ENCODE assay signal across 8 cellular contexts in genomic region chr3:123884258-123884831, GRCh38. TPM values are rescaled to one million over a fixed set of nuclear protein-coding genes. Genes with fewer than 3 reads are reported as not detected.
DNase-seq lines count a peak whose midpoint lies in the region; ATAC-seq and TF ChIP-seq lines count a peak whose summit lies in the region.

TSS of gene MYLK (minus strand) at chr3:123884332. CDS start at chr3:123793841, 90,491 bp downstream.

- H3K36me3 ChIP-seq in BLaER1 (peaks cover 15% of the 10 kb centered on the region; the same call in 1 of the 2 replicates), IMR-90 (ENCODE audit: control insufficient read depth, insufficient read depth, low read length) (peaks cover 14% of the 10 kb centered on the region), Panc1 (ENCODE audit: control insufficient read depth, insufficient read depth, low read length) (no peaks in the 10 kb centered on the region), iPS-15b (ENCODE audit: control insufficient read depth, insufficient read depth, low read length) (no peaks in the 10 kb centered on the region)

- BruUV-seq in IMR-90 (replicated peaks; lab: Mats Ljungman, UMichigan) (no TSS peak), Panc1 (replicated peaks; lab: Mats Ljungman, UMichigan) (no TSS peak)

- peak within 1 kb of the TSS; percentile 78 for H3K56ac ChIP-seq in IMR-90 (ENCODE audit: extremely low read depth, insufficient read depth, low read length)

- H4K20me1 ChIP-seq in BLaER1 (peaks cover 9% of the 10 kb centered on the region; the same call in 1 of the 2 replicates), IMR-90 (ENCODE audit: insufficient read depth, low read length) (peaks cover 17% of the 10 kb centered on the region)

- peak within 1 kb of the TSS; percentile 58 for H2BK120ac ChIP-seq in IMR-90 (ENCODE audit: low read depth, low read length)

- no peaks in the 10 kb centered on the region for H3K27me3 ChIP-seq in BLaER1
- H3K27me3 ChIP-seq in IMR-90 (ENCODE audit: control insufficient read depth, insufficient read depth, low read length): no peaks in the 10 kb centered on the region
- peaks cover 13% of the 10 kb centered on the region for H3K27me3 ChIP-seq in Panc1 (ENCODE audit: control insufficient read depth, insufficient read depth, low read length)
- H3K27me3 ChIP-seq in iPS-15b (ENCODE audit: control insufficient read depth, insufficient read depth, low read length): peaks cover 16% of the 10 kb centered on the region

- H3K9me3 Mint-ChIP-seq in brain: peaks cover 0 to 11% (median 8%) of the 10 kb centered on the region in 5 experiments

- H3K23ac ChIP-seq in IMR-90 (ENCODE audit: low read depth, low read length): peak within 1 kb of the TSS; percentile 93

- H2BK15ac ChIP-seq in IMR-90 (ENCODE audit: low read depth, low read length): peak within 1 kb of the TSS; percentile 60; the same call in 1 of the 3 replicates

- no peak for TF ChIP-seq RAD21 in IMR-90 (IDR thresholded peaks at IDR 0.05; ENCODE audit: low read length)

- H3K4me2 ChIP-seq in BLaER1: peak within 1 kb of the TSS; percentile 98
- peak within 1 kb of the TSS; percentile 86 for H3K4me2 ChIP-seq in IMR-90 (ENCODE audit: low read depth, low read length)

- H3K9ac ChIP-seq in BLaER1: peak within 1 kb of the TSS; percentile 92
- peak within 1 kb of the TSS; percentile 90 for H3K9ac ChIP-seq in IMR-90 (ENCODE audit: low read depth, low read length)
- H3K9ac ChIP-seq in iPS-15b (ENCODE audit: low read depth, low read length): peak within 1 kb of the TSS; percentile 87

- peak within 1 kb of the TSS; percentile 26 for H2AK9ac ChIP-seq in IMR-90 (replicated peaks; ENCODE audit: low read depth, low read length, poor library complexity)

- WGBS in IMR-90 (ENCODE audit: extremely low coverage in 2 of 2, insufficient read length in 1 of 2), 2 experiments: 0% methylated on average over 10 of the region's 58 CpGs; no CpG with 5 or more reads in 1 of the 2 experiments

- peak within 1 kb of the TSS; percentile 91 for H4K91ac ChIP-seq in IMR-90 (ENCODE audit: insufficient read depth, low read depth, low read length)

- no peaks in the 10 kb centered on the region for H3K36me3 Mint-ChIP-seq in brain

- peak within 1 kb of the TSS; percentile 10; the same call in 1 of the 2 replicates for H2BK20ac ChIP-seq in IMR-90 (ENCODE audit: low read depth, low read length)

- H3K27me3 Mint-ChIP-seq in brain: peaks cover 61% of the 10 kb centered on the region

- no peak for TF ChIP-seq CTCF in IMR-90 (conservative IDR thresholded peaks at IDR 0.05; ENCODE audit: low read depth, low read length)
- TF ChIP-seq CTCF in Panc1 (IDR thresholded peaks at IDR 0.05): no peak
- TF ChIP-seq CTCF in brain (conservative IDR thresholded peaks at IDR 0.05): no peak

- peaks cover 5% of the 10 kb centered on the region for H3K4me1 Mint-ChIP-seq in brain

- peak within 1 kb of the TSS; percentile 48 to 81 for H4K8ac ChIP-seq in IMR-90 (ENCODE audit: low read depth in 2 of 2, low read length in 2 of 2)

- peak within 1 kb of the TSS; percentile 84 to 89 (median 86) for H3K4me3 Mint-ChIP-seq in brain

- peak within 1 kb of the TSS; percentile 84 for H3K4me3 ChIP-seq in BLaER1
- H3K4me3 ChIP-seq in IMR-90 (ENCODE audit: insufficient read depth, low read depth, low read length): peak within 1 kb of the TSS; percentile 63
- H3K4me3 ChIP-seq in Panc1 (ENCODE audit: low read depth in 2 of 2, low read length in 2 of 2): peak within 1 kb of the TSS; percentile 60 to 70
- peak within 1 kb of the TSS; percentile 78 for H3K4me3 ChIP-seq in iPS-15b (ENCODE audit: low read depth, low read length)
- H3K4me3 ChIP-seq in skeletal muscle cell (ENCODE audit: low read depth, low read length): peak within 1 kb of the TSS; percentile 61

- no peak for TF ChIP-seq POLR2A in IMR-90 (IDR thresholded peaks at IDR 0.05; ENCODE audit: low read depth, low read length)

- dilution Hi-C loops in IMR-90 (cut with HindIII; ENCODE audit: low sequenced_read_pairs, unreplicated experiment): no loop called here

- CTCF ChIA-PET in IMR-90 (lab: Yijun Ruan, JAX) (no interaction called here), Panc1 (lab: Charles Lee) (no interaction called here)

- H2BK5ac ChIP-seq in IMR-90 (ENCODE audit: low read depth, low read length, poor library complexity, severe bottlenecking): peak within 1 kb of the TSS; percentile 39

- H3K9me3 ChIP-seq in BLaER1 (peaks cover 5% of the 10 kb centered on the region), IMR-90 (ENCODE audit: control insufficient read depth, insufficient read depth, low read length) (no peaks in the 10 kb centered on the region), Panc1 (ENCODE audit: control insufficient read depth, insufficient read depth, low read depth, low read length) (no peaks in the 10 kb centered on the region), iPS-15b (ENCODE audit: control insufficient read depth, insufficient read depth, low read length) (no peaks in the 10 kb centered on the region)

- in situ Hi-C loops in IMR-90 (cut with MboI; ENCODE audit: low sequenced_read_pairs): no loop called here
- in situ Hi-C loops in Panc1 (cut with HindIII; ENCODE audit: low pct_unique_long_range_greater_than_20kb, low sequenced_read_pairs): no loop called here

- H3K79me1 ChIP-seq in IMR-90 (ENCODE audit: low read depth in 1 of 2, low read length in 2 of 2): peaks cover 34 to 45% of the 10 kb centered on the region in 2 experiments

- H3K18ac ChIP-seq in IMR-90 (ENCODE audit: low read depth, low read length): peak within 1 kb of the TSS; percentile 44

- peak within 1 kb of the TSS; percentile 95 for H3K27ac ChIP-seq in BLaER1
- H3K27ac ChIP-seq in IMR-90 (ENCODE audit: insufficient read depth, low read length): peak within 1 kb of the TSS; percentile 50
- H3K27ac ChIP-seq in Panc1 (ENCODE audit: low read length): peak within 1 kb of the TSS; percentile 64

- H3K14ac ChIP-seq in IMR-90 (replicated peaks; ENCODE audit: low read depth, low read length): peak within 1 kb of the TSS; percentile 97

- H2AK5ac ChIP-seq in IMR-90 (ENCODE audit: low read depth, low read length): peak within 1 kb of the TSS; percentile 84

- peak; percentile 94 for ATAC-seq in IMR-90 (ENCODE audit: low read depth)
- peak; percentile 94 for ATAC-seq in Panc1

- DNase-seq in GM19240 (ENCODE audit: insufficient read length, low spot score) (peak; percentile 14), IMR-90 (peak; percentile 95), Panc1 (ENCODE audit: low read depth, low spot score) (no peak), skeletal muscle cell (ENCODE audit: low read depth) (peak; percentile 66), GOT3 (lab: John Stamatoyannopoulos, UW) (no peak)

- H3K4me1 ChIP-seq in BLaER1: peaks cover 38% of the 10 kb centered on the region
- H3K4me1 ChIP-seq in IMR-90 (ENCODE audit: control insufficient read depth, insufficient read depth, low read length): peaks cover 15% of the 10 kb centered on the region
- H3K4me1 ChIP-seq in Panc1 (ENCODE audit: control insufficient read depth, insufficient read depth, low read length): peaks cover 5% of the 10 kb centered on the region; the same call in 1 of the 2 replicates
- H3K4me1 ChIP-seq in iPS-15b (ENCODE audit: control insufficient read depth, insufficient read depth, low read length): peaks cover 8% of the 10 kb centered on the region

- intact Hi-C loops in IMR-90 (cut with micrococcal nuclease) (loop anchor here (5.0 kb wide), 3 partner anchors 102 to 157 kb away; no protein-coding TSS in a partner anchor), Panc1 (cut with micrococcal nuclease; ENCODE audit: unreplicated experiment) (no loop called here)

- peak within 1 kb of the TSS; percentile 20; the same call in 1 of the 2 replicates for H4K5ac ChIP-seq in IMR-90 (ENCODE audit: low read depth, low read length)

- POLR2A ChIA-PET in IMR-90 (lab: Charles Lee; ENCODE audit: unreplicated experiment): interaction anchor here (0.6 to 1.5 kb wide), 3 partner anchors 15 to 143 kb away, joined by 3 to 6 read pairs (median 6); no protein-coding TSS in a partner anchor
- POLR2A ChIA-PET in Panc1 (lab: Charles Lee): interaction anchor here (0.6 kb wide), 1 partner anchor 67 kb away, joined by 3 read pairs; no protein-coding TSS in a partner anchor

- peak within 1 kb of the TSS; percentile 80 for H3K4ac ChIP-seq in IMR-90 (ENCODE audit: low read depth, low read length)

- peak within 1 kb of the TSS in 1 of 5 experiments; percentile 37 for H3K27ac Mint-ChIP-seq in brain

- peaks cover 23% of the 10 kb centered on the region for H3K9me1 ChIP-seq in IMR-90 (ENCODE audit: insufficient read depth, low read length)

- H2AFZ ChIP-seq in IMR-90 (replicated peaks; ENCODE audit: low read length, poor library complexity): peak within 1 kb of the TSS; percentile 93

TF ChIP-seq in IMR-90, 13 proteins besides CTCF, POLR2A, EP300 and RAD21:
- TF ChIP-seq ELK1 (IDR thresholded peaks at IDR 0.05; ENCODE audit: borderline replicate concordance, low read depth, low read length): no peak
- no peak for TF ChIP-seq FOS (IDR thresholded peaks at IDR 0.05; ENCODE audit: low read depth, low read length)
- TF ChIP-seq SMC3 (IDR thresholded peaks at IDR 0.05; ENCODE audit: low read depth, low read length): no peak
- peak; percentile 23; the same call in 1 of the 2 replicates for TF ChIP-seq MXI1 (IDR thresholded peaks at IDR 0.05; ENCODE audit: borderline replicate concordance, low read depth, low read length)
- TF ChIP-seq MAZ (IDR thresholded peaks at IDR 0.05; ENCODE audit: borderline replicate concordance, low read depth, low read length): peak; percentile 84; the same call in 1 of the 2 replicates
- TF ChIP-seq CHD1 (IDR thresholded peaks at IDR 0.05; ENCODE audit: low read depth, low read length): no peak

RNA-seq across cellular contexts. Expression of gene MYLK, which starts in this region (rescaled TPM):
- 484 and 521 TPM in 2 replicates for total RNA-seq in IMR-90 (2012; rRNA removed)
- 299 and 304 TPM in 2 replicates for polyA plus RNA-seq in IMR-90 (2012; rRNA removed)
- 167 and 319 TPM in 2 replicates for polyA plus RNA-seq in IMR-90 (2012; cell fraction: cytosol; rRNA removed)
- polyA plus RNA-seq in IMR-90 (2012; cell fraction: nucleus; rRNA removed; ENCODE audit: low replicate concordance): 217 and 221 TPM in 2 replicates
- 29.7 TPM for total RNA-seq in Panc1 (2021; ENCODE audit: unreplicated experiment)
- polyA plus RNA-seq in Panc1 (2012; ENCODE audit: insufficient read length): 19.8 TPM
- polyA plus RNA-seq in brain (ENCODE audit: insufficient read depth, low read depth, low replicate concordance): 24.3 TPM

Comparison
In these comparisons a context has a peak if more than half of its experiments do, and no peak if none do; other contexts are left out.
1. RNA of gene MYLK (total RNA-seq): 484 to 521 TPM in IMR-90; 29.7 TPM in Panc1 (single experiment); every median in the first group is over 10 times any median in the second.
2. DNase-seq: peak in GM19240 (single experiment), IMR-90 (single experiment) and skeletal muscle cell (single experiment); none in Panc1 (single experiment) and GOT3 (single experiment).
3. Peak in every context shown above with its lines, with median percentiles within 50 percentile points of each other: H3K27ac ChIP-seq, H3K4me3 ChIP-seq and H3K9ac ChIP-seq.